Comparison of ENCODE assay signal across 8 cellular contexts in genomic region chr11:94870422-94870821, GRCh38.
"Had no signal": no experiment of that assay in that cellular context is flagged by ENCODE, and none has a peak within 500 bp of the region (broad histone marks: within the 10 kb centered on the region; RNA-seq: fewer than 3 reads in every experiment).

No MANE protein-coding gene starts in this region.

- FAIRE-seq: H1, H54, HTR-8/SVneo, K562 had no signal

- H3K4me3 ChIP-seq: GM23338, K562 had no signal

- DNase-seq: H9, HCEC 1CT, IMR-90 had no signal

- H3K9me3 Mint-ChIP-seq: GM23338, H9 had no signal

- H3K27ac Mint-ChIP-seq: GM23338 had no signal

- ATAC-seq: GM23338, K562 had no signal

- H3K4me3 Mint-ChIP-seq: GM23338, H9 had no signal
